23 cellular contexts compared by ENCODE assay signal in genomic region chr21:33618407-33618806, GRCh38. TPM values are rescaled to one million over a fixed set of nuclear protein-coding genes. Genes with fewer than 3 reads are reported as not detected.
A peak's percentile ranks its signal among the peaks of the same experiment; 100 is the strongest.
DNase-seq lines count a peak whose midpoint lies in the region; ATAC-seq, FAIRE-seq and TF ChIP-seq lines count a peak whose summit lies in the region.
"Had no signal": no experiment of that assay in that cellular context is flagged by ENCODE, and none has a peak within 500 bp of the region (broad histone marks: within the 10 kb centered on the region; RNA-seq: fewer than 3 reads in every experiment).

No MANE protein-coding gene starts in this region.

- FAIRE-seq in H54 (lab: Jason Lieb, UNC), result peak; percentile 6
- FAIRE-seq: GM12891 had no signal

- H3K27me3 Mint-ChIP-seq in endodermal cell (ENCODE audit: insufficient read depth) (no peaks in the 10 kb centered on the region), neural progenitor cell (ENCODE audit: insufficient read depth, low read depth) (peaks cover 2% of the 10 kb centered on the region)
- H3K27me3 Mint-ChIP-seq in natural killer cell treated with Interleukin-12 subunit alpha and Interleukin-12 subunit beta and Interleukin-15 and Interleukin-18, amount 100 ng/mL, for 72 hours, result no peaks in the 10 kb centered on the region
- H3K27me3 Mint-ChIP-seq: CD4-positive, CD25-positive, alpha-beta regulatory T cell had no signal

- H3K4me1 ChIP-seq in endodermal cell (ENCODE audit: control insufficient read depth, insufficient read depth, low read length) (no peaks in the 10 kb centered on the region), neural progenitor cell (peaks cover 11% of the 10 kb centered on the region), mucosa of descending colon (ENCODE audit: low read depth) (no peaks in the 10 kb centered on the region)

- H3K79me2 ChIP-seq in neural progenitor cell (ENCODE audit: low read depth), result no peaks in the 10 kb centered on the region

- H3K9me3 Mint-ChIP-seq in endodermal cell (peaks cover 7% of the 10 kb centered on the region), neural progenitor cell (no peaks in the 10 kb centered on the region)
- H3K9me3 Mint-ChIP-seq in natural killer cell treated with Interleukin-12 subunit alpha and Interleukin-12 subunit beta and Interleukin-15 and Interleukin-18, amount 100 ng/mL, for 72 hours, result no peaks in the 10 kb centered on the region
- H3K9me3 Mint-ChIP-seq: CD4-positive, CD25-positive, alpha-beta regulatory T cell had no signal

- H3K4me2 ChIP-seq in neural progenitor cell, result peak overlapping the region; percentile 25
- H3K4me2 ChIP-seq: KMS-11, PC-9 had no signal

- ATAC-seq in GM21786 (IDR thresholded peaks at IDR 0.05; ENCODE audit: unreplicated experiment) (no peak), mucosa of descending colon (no peak)
- no peak for ATAC-seq in natural killer cell treated with Interleukin-12 subunit alpha and Interleukin-12 subunit beta and Interleukin-15 and Interleukin-18, amount 100 ng/mL, for 72 hours

- H3K4me3 Mint-ChIP-seq in endodermal cell, result no peak overlapping the region
- H3K4me3 Mint-ChIP-seq in neural progenitor cell, result no peak overlapping the region
- H3K4me3 Mint-ChIP-seq in natural killer cell treated with Interleukin-12 subunit alpha and Interleukin-12 subunit beta and Interleukin-15 and Interleukin-18, amount 100 ng/mL, for 72 hours, result no peak overlapping the region
- H3K4me3 Mint-ChIP-seq: CD4-positive, CD25-positive, alpha-beta regulatory T cell had no signal

- intact Hi-C loops in mucosa of descending colon (cut with DNase I, micrococcal nuclease), result no loop called here

- TF ChIP-seq CTCF in endodermal cell (conservative IDR thresholded peaks at IDR 0.05) (no peak), neural progenitor cell (IDR thresholded peaks at IDR 0.05) (no peak), mucosa of descending colon (IDR thresholded peaks at IDR 0.05) (no peak)

- H3K36me3 ChIP-seq in endodermal cell (ENCODE audit: control insufficient read depth, insufficient read depth, low read length), result peaks cover 44% of the 10 kb centered on the region
- peaks cover 7% of the 10 kb centered on the region for H3K36me3 ChIP-seq in neural progenitor cell
- no peaks in the 10 kb centered on the region for H3K36me3 ChIP-seq in mucosa of descending colon (ENCODE audit: low read depth)

- WGBS in endodermal cell (ENCODE audit: insufficient coverage in 1 of 2, insufficient read length in 1 of 2), 2 experiments, result 83 to 94% methylated on average over 2 of the region's 2 CpGs

- H3K4me1 Mint-ChIP-seq in endodermal cell, result peaks cover 7% of the 10 kb centered on the region
- H3K4me1 Mint-ChIP-seq in neural progenitor cell, result peaks cover 8% of the 10 kb centered on the region
- peaks cover 0 to 5% of the 10 kb centered on the region in 2 donors for H3K4me1 Mint-ChIP-seq in natural killer cell treated with Interleukin-12 subunit alpha and Interleukin-12 subunit beta and Interleukin-15 and Interleukin-18, amount 100 ng/mL, for 72 hours (ENCODE audit: low read depth in 2 of 2)

- H3K9ac ChIP-seq in endodermal cell (ENCODE audit: extremely low read depth, low read length, poor library complexity, severe bottlenecking), result no peak overlapping the region
- H3K9ac ChIP-seq in neural progenitor cell, result no peak overlapping the region
- H3K9ac ChIP-seq: KMS-11 had no signal

- H3K9me3 ChIP-seq in endodermal cell (ENCODE audit: control insufficient read depth, low read length) (no peaks in the 10 kb centered on the region), neural progenitor cell (ENCODE audit: low read depth) (no peaks in the 10 kb centered on the region), mucosa of descending colon (no peaks in the 10 kb centered on the region)

- H3K4me3 ChIP-seq in endodermal cell (ENCODE audit: low read length) (no peak overlapping the region), neural progenitor cell (no peak overlapping the region), mucosa of descending colon (no peak overlapping the region)
- H3K4me3 ChIP-seq: PC-9, SK-N-MC had no signal

- TF ChIP-seq POLR2A in H54 (IDR thresholded peaks at IDR 0.05; ENCODE audit: low read depth, low read length), result no peak

- peaks cover 52% of the 10 kb centered on the region for H3K36me3 Mint-ChIP-seq in endodermal cell (ENCODE audit: low read depth)
- peaks cover 35% of the 10 kb centered on the region for H3K36me3 Mint-ChIP-seq in neural progenitor cell
- no peaks in the 10 kb centered on the region for H3K36me3 Mint-ChIP-seq in natural killer cell treated with Interleukin-12 subunit alpha and Interleukin-12 subunit beta and Interleukin-15 and Interleukin-18, amount 100 ng/mL, for 72 hours

- H3F3A ChIP-seq in neural progenitor cell (ENCODE audit: low read depth), result peaks cover 27% of the 10 kb centered on the region

- H4K20me1 ChIP-seq in neural progenitor cell (ENCODE audit: low read depth), result no peaks in the 10 kb centered on the region

- peak overlapping the region; percentile 9 for H3K27ac ChIP-seq in endodermal cell (ENCODE audit: low read depth, low read length)
- peak overlapping the region; percentile 88 for H3K27ac ChIP-seq in neural progenitor cell
- H3K27ac ChIP-seq: KMS-11, PC-9, SK-N-MC had no signal

- H2AFZ ChIP-seq in neural progenitor cell (replicated peaks), result no peak overlapping the region
- H2AFZ ChIP-seq: PC-9 had no signal

- H3K27ac Mint-ChIP-seq in endodermal cell (no peak overlapping the region), neural progenitor cell (peak overlapping the region; percentile 1)
- no peak overlapping the region for H3K27ac Mint-ChIP-seq in natural killer cell treated with Interleukin-12 subunit alpha and Interleukin-12 subunit beta and Interleukin-15 and Interleukin-18, amount 100 ng/mL, for 72 hours
- H3K27ac Mint-ChIP-seq: CD4-positive, CD25-positive, alpha-beta regulatory T cell had no signal

- H3K27me3 ChIP-seq in endodermal cell (ENCODE audit: control insufficient read depth, insufficient read depth, low read length, poor library complexity, severe bottlenecking) (no peaks in the 10 kb centered on the region), neural progenitor cell (no peaks in the 10 kb centered on the region)

- no peak for DNase-seq in H54 (ENCODE audit: insufficient read length, low spot score)
- peak; percentile 44 for DNase-seq in OCI-M1 (lab: John Stamatoyannopoulos, UW)
- DNase-seq in endodermal cell, result no peak
- peak; percentile 31 for DNase-seq in neural progenitor cell (ENCODE audit: low spot score)
- DNase-seq in A172 (ENCODE audit: low spot score), result no peak
- no peak for DNase-seq in mucosa of descending colon
- DNase-seq in natural killer cell treated with Interleukin-12 subunit alpha and Interleukin-12 subunit beta and Interleukin-15 and Interleukin-18, amount 100 ng/mL, for 72 hours (ENCODE audit: low spot score), result no peak
- DNase-seq: CD4-positive, CD25-positive, alpha-beta regulatory T cell; DMS79 treated with DMSO at 0.1 percent for 48 hours; HCEC 1CT; NCI-H1105; NCI-H146; NCI-H2029; NCI-H2171 treated with DMSO at 0.1 percent for 48 hours; NCI-H524 treated with DMSO at 0.1 percent for 48 hours; PC-9; RPMI8226; SHP77 treated with DMSO at 0.1 percent for 48 hours; SW 1271 had no signal

RNA-seq across cellular contexts. Expression of gene CRYZL1, which starts 23.1 kb away (rescaled TPM):
- total RNA-seq in endodermal cell (10 to 100 TPM; 33.8 to 51.0 TPM), neural progenitor cell (ENCODE audit: low replicate concordance) (38.2 and 80.0 TPM in 2 replicates), mucosa of descending colon (10 to 100 TPM; 33.1 to 55.5 (median 34.0) TPM)
- 71.7 TPM for polyA plus RNA-seq in endodermal cell (2013, experiment 1 of 2)
- 58.8 TPM for polyA plus RNA-seq in endodermal cell (2013, experiment 2 of 2)
- total RNA-seq in A172 (2014; rRNA removed; shearing (Covaris generic)), result 25.0 and 40.6 TPM in 2 replicates
- 10 to 100 TPM; 28.0 to 31.7 TPM for total RNA-seq in natural killer cell treated with Interleukin-12 subunit alpha and Interleukin-12 subunit beta and Interleukin-15 and Interleukin-18, amount 100 ng/mL, for 72 hours

RNA-seq across cellular contexts. Expression of gene ITSN1, which starts 23.9 kb away (rescaled TPM):
- total RNA-seq in endodermal cell, result 100 to 1,000 TPM in 1 of 2 donors, 10 to 100 TPM in 1; 89.6 to 104 TPM
- polyA plus RNA-seq in endodermal cell (2013, experiment 1 of 2), result 65.1 TPM
- polyA plus RNA-seq in endodermal cell (2013, experiment 2 of 2), result 69.4 TPM
- total RNA-seq in neural progenitor cell (ENCODE audit: low replicate concordance), result 103 and 136 TPM in 2 replicates
- 45.0 and 53.0 TPM in 2 replicates for total RNA-seq in A172 (2014; rRNA removed; shearing (Covaris generic))
- total RNA-seq in mucosa of descending colon, result 10 to 100 TPM; 35.6 to 54.8 (median 45.3) TPM
- total RNA-seq in natural killer cell treated with Interleukin-12 subunit alpha and Interleukin-12 subunit beta and Interleukin-15 and Interleukin-18, amount 100 ng/mL, for 72 hours, result 1 to 10 TPM; 4.0 to 8.1 TPM

RNA-seq across cellular contexts. Expression of gene DONSON, which starts 29.9 kb away (rescaled TPM):
- total RNA-seq in endodermal cell, result 10 to 100 TPM; 26.2 to 41.9 TPM
- polyA plus RNA-seq in endodermal cell (2013, experiment 1 of 2), result 39.1 TPM
- 38.6 TPM for polyA plus RNA-seq in endodermal cell (2013, experiment 2 of 2)
- 41.0 and 67.8 TPM in 2 replicates for total RNA-seq in neural progenitor cell (ENCODE audit: low replicate concordance)
- 104 and 116 TPM in 2 replicates for total RNA-seq in A172 (2014; rRNA removed; shearing (Covaris generic))
- 10 to 100 TPM in 1 of 3 donors, 1 to 10 TPM in 2; 7.6 to 10.5 (median 9.6) TPM for total RNA-seq in mucosa of descending colon
- total RNA-seq in natural killer cell treated with Interleukin-12 subunit alpha and Interleukin-12 subunit beta and Interleukin-15 and Interleukin-18, amount 100 ng/mL, for 72 hours, result 10 to 100 TPM; 20.3 to 38.7 TPM

Comparison
In these comparisons a context has a peak if more than half of its experiments do, and no peak if none do; other contexts are left out.
1. DNase-seq: peak in OCI-M1 (single experiment) and neural progenitor cell (single experiment); none in H54 (single experiment), endodermal cell (single experiment), A172 (single experiment), mucosa of descending colon (0 of 3) and natural killer cell treated with Interleukin-12 subunit alpha and Interleukin-12 subunit beta and Interleukin-15 and Interleukin-18, amount 100 ng/mL, for 72 hours (single experiment).